In genomic region chr9:114950761-114951160, GRCh38 we compare ENCODE assay signal across 24 cellular contexts. TPM values are rescaled to one million over a fixed set of nuclear protein-coding genes. Genes with fewer than 3 reads are reported as not detected.
A peak's percentile ranks its signal among the peaks of the same experiment; 100 is the strongest.
DNase-seq lines count a peak whose midpoint lies in the region; ATAC-seq, FAIRE-seq and TF ChIP-seq lines count a peak whose summit lies in the region.
"Had no signal": no experiment of that assay in that cellular context is flagged by ENCODE, and none has a peak within 500 bp of the region (broad histone marks: within the 10 kb centered on the region; RNA-seq: fewer than 3 reads in every experiment).

No MANE protein-coding gene starts in this region.

- no peaks in the 10 kb centered on the region for H3K9me3 ChIP-seq in liver (ENCODE audit: control insufficient read depth in 4 of 4, low read length in 3 of 4)
- no peaks in the 10 kb centered on the region for H3K9me3 ChIP-seq in HepG2 (ENCODE audit: low read length)
- H3K9me3 ChIP-seq: BE2C, BLaER1 had no signal

- H2AK5ac ChIP-seq in mesendoderm (ENCODE audit: low read length): no peak overlapping the region

- in situ Hi-C loops in HepG2 (cut with HindIII; ENCODE audit: extremely low pct_ligation_motif_present, low pct_unique_long_range_greater_than_20kb): no loop called here

- ATAC-seq in HepG2 (no peak), left lobe of liver (peak; percentile 87)

- TF ChIP-seq EP300 in HepG2 (IDR thresholded peaks at IDR 0.05; ENCODE audit: low read depth in 2 of 2, low read length in 2 of 2) (no peak), HepG2 (CRISPR knock-in tag; IDR thresholded peaks at IDR 0.05; ENCODE audit: borderline replicate concordance) (no peak)

- intact Hi-C loops in HepG2 (cut with micrococcal nuclease; ENCODE audit: unreplicated experiment): no loop called here

- DNase-seq in HepG2 (ENCODE audit: low spot score): no peak
- DNase-seq in left lobe of liver (ENCODE audit: low spot score): no peak
- no peak for DNase-seq in mesendoderm
- DNase-seq in UCSD-AML1 (lab: John Stamatoyannopoulos, UW; ENCODE audit: unreplicated experiment): no peak
- DNase-seq in frontal cortex (ENCODE audit: low spot score in 2 of 2): no peak
- DNase-seq: 8988T; ACHN; BE2C; C1 segment of cervical spinal cord; CD4-positive, alpha-beta memory T cell; CD4-positive, CD25-positive, alpha-beta regulatory T cell; CD8-positive, alpha-beta memory T cell; COR-L47; DMS 273 treated with DMSO at 0.1 percent for 48 hours; DMS79 treated with DMSO at 0.1 percent for 48 hours; GF-D8 had no signal

- POLR2A ChIA-PET in HepG2 (lab: Yijun Ruan, JAX): no interaction called here

- H3K27ac ChIP-seq in liver (ENCODE audit: low read depth in 1 of 2, low read length in 2 of 2) (no peak overlapping the region), HepG2 (ENCODE audit: extremely low read length, insufficient read depth, low read length) (no peak overlapping the region), mesendoderm (ENCODE audit: low read depth, low read length) (no peak overlapping the region)
- H3K27ac ChIP-seq: BLaER1 had no signal

- H4K20me1 ChIP-seq in HepG2 (ENCODE audit: insufficient read depth, low read length): no peaks in the 10 kb centered on the region
- H4K20me1 ChIP-seq: BLaER1 had no signal

- no peak overlapping the region for H2BK15ac ChIP-seq in mesendoderm (replicated peaks; ENCODE audit: low read depth)

- no TSS peak for BruUV-seq in HepG2 (replicated peaks; lab: Mats Ljungman, UMichigan)

- H2BK5ac ChIP-seq in mesendoderm (ENCODE audit: low read length): no peak overlapping the region

- H3K4me3 ChIP-seq in liver (ENCODE audit: low read depth in 1 of 3, low read length in 3 of 3) (no peak overlapping the region), HepG2 (replicated peaks in 1 of 3; ENCODE audit: insufficient read depth in 1 of 3, low read depth in 2 of 3, low read length in 3 of 3) (no peak overlapping the region), mesendoderm (ENCODE audit: low read length) (no peak overlapping the region)
- H3K4me3 ChIP-seq: BLaER1 had no signal

- H2BK120ac ChIP-seq in mesendoderm (ENCODE audit: low read depth, low read length): no peak overlapping the region

- H3K56ac ChIP-seq in mesendoderm (ENCODE audit: low read length): no peak overlapping the region

- no peak overlapping the region for H3K18ac ChIP-seq in mesendoderm (ENCODE audit: low read length)

- 42% methylated on average over 2 of the region's 2 CpGs for WGBS in liver
- WGBS in HepG2 (ENCODE audit: low lambda C conversion rate): 3% methylated on average over 2 of the region's 2 CpGs
- no CpG with 5 or more reads among the region's 2 CpGs for WGBS in mesendoderm (ENCODE audit: extremely low coverage, insufficient coverage, low lambda C conversion rate)

- FAIRE-seq in HepG2 (lab: Jason Lieb, UNC) (no peak), frontal cortex (lab: Jason Lieb, UNC) (no peak)
- FAIRE-seq: A204.1, G401.6, GM12891, GM19239 had no signal

- CTCF ChIA-PET in HepG2 (lab: Yijun Ruan, JAX; ENCODE audit: low intra/inter-chr PET ratio, low total read pairs): no interaction called here

- H3K4me1 ChIP-seq in liver (ENCODE audit: control insufficient read depth in 4 of 4, insufficient read depth in 4 of 4, low read length in 3 of 4): peaks cover 0 to 8% (median 7%) of the 10 kb centered on the region in 4 donors
- no peaks in the 10 kb centered on the region for H3K4me1 ChIP-seq in HepG2 (ENCODE audit: insufficient read depth, low read length)
- H3K4me1 ChIP-seq in mesendoderm (ENCODE audit: control insufficient read depth, low read depth, low read length): peaks cover 4% of the 10 kb centered on the region
- H3K4me1 ChIP-seq: BE2C had no signal

- TF ChIP-seq RAD21 in liver (IDR thresholded peaks at IDR 0.05) (no peak), HepG2 (CRISPR knock-in tag; IDR thresholded peaks at IDR 0.05) (no peak)

- no peak overlapping the region for H2AFZ ChIP-seq in HepG2 (ENCODE audit: low read length)

- TF ChIP-seq POLR2A in HepG2 (IDR thresholded peaks at IDR 0.05; ENCODE audit: insufficient read depth in 1 of 2, low read depth in 2 of 2, low read length in 2 of 2): no peak

- no peaks in the 10 kb centered on the region for H3K27me3 ChIP-seq in liver (ENCODE audit: control insufficient read depth in 4 of 4, insufficient read depth in 4 of 4, low read length in 3 of 4)
- H3K27me3 ChIP-seq in HepG2 (ENCODE audit: control insufficient read depth in 1 of 2, insufficient read depth in 2 of 2, low read length in 2 of 2): peaks cover 0 to 5% of the 10 kb centered on the region in 2 experiments; a peak in 1 of 5 replicates
- H3K27me3 ChIP-seq in mesendoderm (ENCODE audit: insufficient read depth, low read length, poor library complexity): no peaks in the 10 kb centered on the region
- H3K27me3 ChIP-seq: BE2C, BLaER1 had no signal

- H3K36me3 ChIP-seq in liver (ENCODE audit: control insufficient read depth in 4 of 4, insufficient read depth in 3 of 4, low read depth in 1 of 4, low read length in 3 of 4) (no peaks in the 10 kb centered on the region), HepG2 (replicated peaks in 1 of 2; ENCODE audit: control insufficient read depth in 1 of 2, insufficient read depth in 2 of 2, low read length in 2 of 2) (no peaks in the 10 kb centered on the region), mesendoderm (ENCODE audit: control insufficient read depth, insufficient read depth, low read length) (no peaks in the 10 kb centered on the region)
- H3K36me3 ChIP-seq: BE2C, BLaER1 had no signal

- H3K79me2 ChIP-seq in HepG2 (ENCODE audit: insufficient read depth, low read length) (no peaks in the 10 kb centered on the region), mesendoderm (ENCODE audit: control insufficient read depth, insufficient read depth, low read length) (no peaks in the 10 kb centered on the region)

- H3K9ac ChIP-seq in liver (ENCODE audit: low read depth in 1 of 2, low read length in 2 of 2): no peak overlapping the region
- no peak overlapping the region for H3K9ac ChIP-seq in HepG2 (ENCODE audit: insufficient read depth, low read depth, low read length)
- no peak overlapping the region for H3K9ac ChIP-seq in mesendoderm (ENCODE audit: low read length)
- H3K9ac ChIP-seq: BLaER1 had no signal

- H3K79me1 ChIP-seq in mesendoderm (ENCODE audit: low read length): no peaks in the 10 kb centered on the region

- TF ChIP-seq CTCF in liver (IDR thresholded peaks at IDR 0.05; ENCODE audit: low read depth, low read length, missing input control) (no peak), HepG2 (CRISPR knock-in tag; IDR thresholded peaks at IDR 0.05) (no peak)

- H3K23ac ChIP-seq in mesendoderm (ENCODE audit: low read length): no peak overlapping the region

- no peak overlapping the region for H4K5ac ChIP-seq in mesendoderm (ENCODE audit: low read length)

- no peak overlapping the region for H3K4me2 ChIP-seq in HepG2 (ENCODE audit: low read depth, low read length)
- H3K4me2 ChIP-seq in mesendoderm (ENCODE audit: low read length): no peak overlapping the region
- H3K4me2 ChIP-seq: BLaER1 had no signal

- H3K4ac ChIP-seq in mesendoderm (ENCODE audit: low read depth, low read length): peak overlapping the region; percentile 21

- H4K8ac ChIP-seq in mesendoderm (ENCODE audit: low read depth, low read length): no peak overlapping the region

TF ChIP-seq in liver, 16 proteins besides CTCF, POLR2A, EP300 and RAD21 (continues in another document):
- TF ChIP-seq RXRA (IDR thresholded peaks at IDR 0.05) (peak; percentile 72 to 78), SP1 (IDR thresholded peaks at IDR 0.05) (peak; percentile 52), HNF4G (IDR thresholded peaks at IDR 0.05) (peak; percentile 55)

TF ChIP-seq in HepG2, 621 proteins besides CTCF, POLR2A, EP300 and RAD21 (continues in another document):
- TF ChIP-seq ZBTB7A (CRISPR knock-in tag; IDR thresholded peaks at IDR 0.05): no peak

RNA-seq across cellular contexts. Expression of gene TNFSF8, which starts 20.4 kb away (rescaled TPM):
- 1 to 10 TPM in 1 of 2 donors, under 1 TPM in 1; 0.28 to 1.4 TPM for total RNA-seq in liver
- polyA plus RNA-seq in liver: under 1 TPM; 0.48 to 0.53 TPM
- total RNA-seq in HepG2 (2016; rRNA removed; fragmentation: Illumina TruSeq; extraction: Trizol): not detected in 2 replicates
- total RNA-seq in HepG2 (2016; cell fraction: cytosol; rRNA removed; fragmentation: Illumina TruSeq; extraction: Trizol; ENCODE audit: low read depth): not detected in 2 replicates
- total RNA-seq in HepG2 (2016; cell fraction: insoluble cytoplasmic fraction; rRNA removed; fragmentation: Illumina TruSeq; extraction: Trizol): not detected in 2 replicates
- total RNA-seq in HepG2 (2016; cell fraction: membrane; rRNA removed; fragmentation: Illumina TruSeq; extraction: Trizol): not detected in 2 replicates
- not detected in 2 replicates for total RNA-seq in HepG2 (2016; cell fraction: nucleus; rRNA removed; fragmentation: Illumina TruSeq; extraction: Trizol)
- polyA plus RNA-seq in HepG2 (2011; rRNA removed): not detected in 2 replicates
- polyA plus RNA-seq in HepG2 (2011; cell fraction: cytosol; rRNA removed): not detected in 2 replicates
- not detected in 2 replicates for polyA plus RNA-seq in HepG2 (2011; cell fraction: nucleus; rRNA removed)
- polyA plus RNA-seq in HepG2 (2012): not detected in 2 replicates
- not detected in 2 replicates for polyA plus RNA-seq in HepG2 (2016; cell fraction: cytosol; fragmentation: Illumina TruSeq; extraction: Trizol; ENCODE audit: low read depth)
- not detected in 2 replicates for polyA plus RNA-seq in HepG2 (2016; cell fraction: insoluble cytoplasmic fraction; fragmentation: Illumina TruSeq; extraction: Trizol; ENCODE audit: low read depth)
- polyA plus RNA-seq in HepG2 (2016; cell fraction: membrane; fragmentation: Illumina TruSeq; extraction: Trizol; ENCODE audit: low read depth): not detected in 2 replicates
- polyA plus RNA-seq in HepG2 (2016; cell fraction: nucleus; fragmentation: Illumina TruSeq; extraction: Trizol; ENCODE audit: insufficient read depth, low read depth): not detected in 2 replicates
- not detected in 2 replicates for polyA minus RNA-seq in HepG2 (2011; rRNA and poly(A)+ RNA removed; ENCODE audit: low replicate concordance)
- not detected in 2 replicates for polyA minus RNA-seq in HepG2 (2011; cell fraction: cytosol; rRNA and poly(A)+ RNA removed)
- polyA minus RNA-seq in HepG2 (2011; cell fraction: nucleus; rRNA and poly(A)+ RNA removed): not detected in 2 replicates
- 0.33 TPM for total RNA-seq in left lobe of liver
- not detected for polyA plus RNA-seq in mesendoderm (2013, experiment 1 of 2)
- not detected for polyA plus RNA-seq in mesendoderm (2013, experiment 2 of 2)
- under 0.01 TPM for total RNA-seq in frontal cortex
- total RNA-seq: A673 had no signal
- polyA plus RNA-seq: AG04450 had no signal
